1 cellular context compared by ENCODE assay signal in genomic region chr20:31608256-31608980, GRCh38.
TF ChIP-seq lines count a peak whose summit lies in the region.

No MANE protein-coding gene starts in this region.

TF ChIP-seq in K562, 482 proteins besides CTCF, POLR2A, EP300 and RAD21 (continued from another document and continues in another):
- TF ChIP-seq IRF1 (CRISPR knock-in tag; IDR thresholded peaks at IDR 0.05; ENCODE audit: borderline replicate concordance) (no peak), KAT2B (IDR thresholded peaks at IDR 0.05; ENCODE audit: low read depth, low read length) (no peak), ELK3 (CRISPR knock-in tag; IDR thresholded peaks at IDR 0.05) (no peak), WHSC1 (IDR thresholded peaks at IDR 0.05; ENCODE audit: low read length) (no peak), NELFE (IDR thresholded peaks at IDR 0.05; ENCODE audit: insufficient read depth, insufficient read length) (no peak), SMAD3 (CRISPR knock-in tag; conservative IDR thresholded peaks at IDR 0.05) (no peak), OTX1 (CRISPR knock-in tag; IDR thresholded peaks at IDR 0.05) (no peak), BRF1 (IDR thresholded peaks at IDR 0.05; ENCODE audit: borderline replicate concordance, extremely low read depth, insufficient read length) (no peak), KDM2B (CRISPR knock-in tag; IDR thresholded peaks at IDR 0.05) (no peak), ERF (CRISPR knock-in tag; IDR thresholded peaks at IDR 0.05) (no peak), SNRNP70 (optimal IDR thresholded peaks at IDR 0.05; ENCODE audit: low read depth, low read length) (no peak), ZNF280A (IDR thresholded peaks at IDR 0.05; ENCODE audit: low read depth, partially characterized antibody) (no peak), NUFIP1 (IDR thresholded peaks at IDR 0.05; ENCODE audit: partially characterized antibody) (no peak), VEZF1 (CRISPR knock-in tag; IDR thresholded peaks at IDR 0.05) (peak; percentile 91), TFAM (CRISPR knock-in tag; conservative IDR thresholded peaks at IDR 0.05) (no peak), PHF8 (IDR thresholded peaks at IDR 0.05; ENCODE audit: borderline replicate concordance, low read length) (peak; percentile 14; the same call in 1 of the 2 replicates), ILK (tag; IDR thresholded peaks at IDR 0.05; ENCODE audit: borderline replicate concordance, low read depth) (no peak), PHF21A (IDR thresholded peaks at IDR 0.05; ENCODE audit: borderline replicate concordance, low read depth) (no peak), ZBTB2 (IDR thresholded peaks at IDR 0.05) (no peak), ZNF184 (CRISPR knock-in tag; IDR thresholded peaks at IDR 0.05) (no peak), RFX7 (CRISPR knock-in tag; IDR thresholded peaks at IDR 0.05) (no peak), ADNP (tag; IDR thresholded peaks at IDR 0.05) (no peak), NCOA2 (IDR thresholded peaks at IDR 0.05; ENCODE audit: partially characterized antibody in 2 of 2) (no peak), ARNT (IDR thresholded peaks at IDR 0.05) (no peak), XRCC3 (IDR thresholded peaks at IDR 0.05) (no peak), ZBTB1 (CRISPR knock-in tag; IDR thresholded peaks at IDR 0.05; ENCODE audit: borderline replicate concordance, low read depth) (no peak), BHLHE40 (IDR thresholded peaks at IDR 0.05; ENCODE audit: low read length) (peak; percentile 53), TGIF2 (CRISPR knock-in tag; IDR thresholded peaks at IDR 0.05) (no peak), ZNF584 (CRISPR knock-in tag; IDR thresholded peaks at IDR 0.05; ENCODE audit: low read depth) (no peak), TBP (optimal IDR thresholded peaks at IDR 0.05; ENCODE audit: low read depth, low read length) (no peak), RBBP5 (IDR thresholded peaks at IDR 0.05; ENCODE audit: borderline replicate concordance, insufficient read depth, low read length, poor library complexity, severe bottlenecking) (peak; percentile 37), HMG20A (CRISPR knock-in tag; conservative IDR thresholded peaks at IDR 0.05) (no peak), KLF1 (tag; IDR thresholded peaks at IDR 0.05) (no peak), HDGF (IDR thresholded peaks at IDR 0.05) (no peak), ZNF551 (CRISPR knock-in tag; IDR thresholded peaks at IDR 0.05) (no peak), SP2 (IDR thresholded peaks at IDR 0.05; ENCODE audit: extremely low read depth, low read depth, low read length, poor library complexity, severe bottlenecking) (no peak)
- TF ChIP-seq, protein P1, sequence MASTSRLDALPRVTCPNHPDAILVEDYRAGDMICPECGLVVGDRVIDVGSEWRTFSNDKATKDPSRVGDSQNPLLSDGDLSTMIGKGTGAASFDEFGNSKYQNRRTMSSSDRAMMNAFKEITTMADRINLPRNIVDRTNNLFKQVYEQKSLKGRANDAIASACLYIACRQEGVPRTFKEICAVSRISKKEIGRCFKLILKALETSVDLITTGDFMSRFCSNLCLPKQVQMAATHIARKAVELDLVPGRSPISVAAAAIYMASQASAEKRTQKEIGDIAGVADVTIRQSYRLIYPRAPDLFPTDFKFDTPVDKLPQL (IDR thresholded peaks at IDR 0.05; ENCODE audit: extremely low read depth, insufficient read length): no peak
- TF ChIP-seq, protein P2, sequence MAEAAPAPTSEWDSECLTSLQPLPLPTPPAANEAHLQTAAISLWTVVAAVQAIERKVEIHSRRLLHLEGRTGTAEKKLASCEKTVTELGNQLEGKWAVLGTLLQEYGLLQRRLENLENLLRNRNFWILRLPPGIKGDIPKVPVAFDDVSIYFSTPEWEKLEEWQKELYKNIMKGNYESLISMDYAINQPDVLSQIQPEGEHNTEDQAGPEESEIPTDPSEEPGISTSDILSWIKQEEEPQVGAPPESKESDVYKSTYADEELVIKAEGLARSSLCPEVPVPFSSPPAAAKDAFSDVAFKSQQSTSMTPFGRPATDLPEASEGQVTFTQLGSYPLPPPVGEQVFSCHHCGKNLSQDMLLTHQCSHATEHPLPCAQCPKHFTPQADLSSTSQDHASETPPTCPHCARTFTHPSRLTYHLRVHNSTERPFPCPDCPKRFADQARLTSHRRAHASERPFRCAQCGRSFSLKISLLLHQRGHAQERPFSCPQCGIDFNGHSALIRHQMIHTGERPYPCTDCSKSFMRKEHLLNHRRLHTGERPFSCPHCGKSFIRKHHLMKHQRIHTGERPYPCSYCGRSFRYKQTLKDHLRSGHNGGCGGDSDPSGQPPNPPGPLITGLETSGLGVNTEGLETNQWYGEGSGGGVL (CRISPR knock-in tag; IDR thresholded peaks at IDR 0.05): no peak
- TF ChIP-seq, protein P3, sequence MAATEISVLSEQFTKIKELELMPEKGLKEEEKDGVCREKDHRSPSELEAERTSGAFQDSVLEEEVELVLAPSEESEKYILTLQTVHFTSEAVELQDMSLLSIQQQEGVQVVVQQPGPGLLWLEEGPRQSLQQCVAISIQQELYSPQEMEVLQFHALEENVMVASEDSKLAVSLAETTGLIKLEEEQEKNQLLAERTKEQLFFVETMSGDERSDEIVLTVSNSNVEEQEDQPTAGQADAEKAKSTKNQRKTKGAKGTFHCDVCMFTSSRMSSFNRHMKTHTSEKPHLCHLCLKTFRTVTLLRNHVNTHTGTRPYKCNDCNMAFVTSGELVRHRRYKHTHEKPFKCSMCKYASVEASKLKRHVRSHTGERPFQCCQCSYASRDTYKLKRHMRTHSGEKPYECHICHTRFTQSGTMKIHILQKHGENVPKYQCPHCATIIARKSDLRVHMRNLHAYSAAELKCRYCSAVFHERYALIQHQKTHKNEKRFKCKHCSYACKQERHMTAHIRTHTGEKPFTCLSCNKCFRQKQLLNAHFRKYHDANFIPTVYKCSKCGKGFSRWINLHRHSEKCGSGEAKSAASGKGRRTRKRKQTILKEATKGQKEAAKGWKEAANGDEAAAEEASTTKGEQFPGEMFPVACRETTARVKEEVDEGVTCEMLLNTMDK (IDR thresholded peaks at IDR 0.05; ENCODE audit: borderline replicate concordance, insufficient read depth, low read depth, low read length, poor library complexity, severe bottlenecking): no peak
- TF ChIP-seq, protein P4, sequence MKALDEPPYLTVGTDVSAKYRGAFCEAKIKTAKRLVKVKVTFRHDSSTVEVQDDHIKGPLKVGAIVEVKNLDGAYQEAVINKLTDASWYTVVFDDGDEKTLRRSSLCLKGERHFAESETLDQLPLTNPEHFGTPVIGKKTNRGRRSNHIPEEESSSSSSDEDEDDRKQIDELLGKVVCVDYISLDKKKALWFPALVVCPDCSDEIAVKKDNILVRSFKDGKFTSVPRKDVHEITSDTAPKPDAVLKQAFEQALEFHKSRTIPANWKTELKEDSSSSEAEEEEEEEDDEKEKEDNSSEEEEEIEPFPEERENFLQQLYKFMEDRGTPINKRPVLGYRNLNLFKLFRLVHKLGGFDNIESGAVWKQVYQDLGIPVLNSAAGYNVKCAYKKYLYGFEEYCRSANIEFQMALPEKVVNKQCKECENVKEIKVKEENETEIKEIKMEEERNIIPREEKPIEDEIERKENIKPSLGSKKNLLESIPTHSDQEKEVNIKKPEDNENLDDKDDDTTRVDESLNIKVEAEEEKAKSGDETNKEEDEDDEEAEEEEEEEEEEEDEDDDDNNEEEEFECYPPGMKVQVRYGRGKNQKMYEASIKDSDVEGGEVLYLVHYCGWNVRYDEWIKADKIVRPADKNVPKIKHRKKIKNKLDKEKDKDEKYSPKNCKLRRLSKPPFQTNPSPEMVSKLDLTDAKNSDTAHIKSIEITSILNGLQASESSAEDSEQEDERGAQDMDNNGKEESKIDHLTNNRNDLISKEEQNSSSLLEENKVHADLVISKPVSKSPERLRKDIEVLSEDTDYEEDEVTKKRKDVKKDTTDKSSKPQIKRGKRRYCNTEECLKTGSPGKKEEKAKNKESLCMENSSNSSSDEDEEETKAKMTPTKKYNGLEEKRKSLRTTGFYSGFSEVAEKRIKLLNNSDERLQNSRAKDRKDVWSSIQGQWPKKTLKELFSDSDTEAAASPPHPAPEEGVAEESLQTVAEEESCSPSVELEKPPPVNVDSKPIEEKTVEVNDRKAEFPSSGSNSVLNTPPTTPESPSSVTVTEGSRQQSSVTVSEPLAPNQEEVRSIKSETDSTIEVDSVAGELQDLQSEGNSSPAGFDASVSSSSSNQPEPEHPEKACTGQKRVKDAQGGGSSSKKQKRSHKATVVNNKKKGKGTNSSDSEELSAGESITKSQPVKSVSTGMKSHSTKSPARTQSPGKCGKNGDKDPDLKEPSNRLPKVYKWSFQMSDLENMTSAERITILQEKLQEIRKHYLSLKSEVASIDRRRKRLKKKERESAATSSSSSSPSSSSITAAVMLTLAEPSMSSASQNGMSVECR (CRISPR knock-in tag; IDR thresholded peaks at IDR 0.05): no peak
- TF ChIP-seq, protein P5, sequence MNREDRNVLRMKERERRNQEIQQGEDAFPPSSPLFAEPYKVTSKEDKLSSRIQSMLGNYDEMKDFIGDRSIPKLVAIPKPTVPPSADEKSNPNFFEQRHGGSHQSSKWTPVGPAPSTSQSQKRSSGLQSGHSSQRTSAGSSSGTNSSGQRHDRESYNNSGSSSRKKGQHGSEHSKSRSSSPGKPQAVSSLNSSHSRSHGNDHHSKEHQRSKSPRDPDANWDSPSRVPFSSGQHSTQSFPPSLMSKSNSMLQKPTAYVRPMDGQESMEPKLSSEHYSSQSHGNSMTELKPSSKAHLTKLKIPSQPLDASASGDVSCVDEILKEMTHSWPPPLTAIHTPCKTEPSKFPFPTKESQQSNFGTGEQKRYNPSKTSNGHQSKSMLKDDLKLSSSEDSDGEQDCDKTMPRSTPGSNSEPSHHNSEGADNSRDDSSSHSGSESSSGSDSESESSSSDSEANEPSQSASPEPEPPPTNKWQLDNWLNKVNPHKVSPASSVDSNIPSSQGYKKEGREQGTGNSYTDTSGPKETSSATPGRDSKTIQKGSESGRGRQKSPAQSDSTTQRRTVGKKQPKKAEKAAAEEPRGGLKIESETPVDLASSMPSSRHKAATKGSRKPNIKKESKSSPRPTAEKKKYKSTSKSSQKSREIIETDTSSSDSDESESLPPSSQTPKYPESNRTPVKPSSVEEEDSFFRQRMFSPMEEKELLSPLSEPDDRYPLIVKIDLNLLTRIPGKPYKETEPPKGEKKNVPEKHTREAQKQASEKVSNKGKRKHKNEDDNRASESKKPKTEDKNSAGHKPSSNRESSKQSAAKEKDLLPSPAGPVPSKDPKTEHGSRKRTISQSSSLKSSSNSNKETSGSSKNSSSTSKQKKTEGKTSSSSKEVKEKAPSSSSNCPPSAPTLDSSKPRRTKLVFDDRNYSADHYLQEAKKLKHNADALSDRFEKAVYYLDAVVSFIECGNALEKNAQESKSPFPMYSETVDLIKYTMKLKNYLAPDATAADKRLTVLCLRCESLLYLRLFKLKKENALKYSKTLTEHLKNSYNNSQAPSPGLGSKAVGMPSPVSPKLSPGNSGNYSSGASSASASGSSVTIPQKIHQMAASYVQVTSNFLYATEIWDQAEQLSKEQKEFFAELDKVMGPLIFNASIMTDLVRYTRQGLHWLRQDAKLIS (CRISPR knock-in tag; IDR thresholded peaks at IDR 0.05): no peak
- TF ChIP-seq, protein P6, sequence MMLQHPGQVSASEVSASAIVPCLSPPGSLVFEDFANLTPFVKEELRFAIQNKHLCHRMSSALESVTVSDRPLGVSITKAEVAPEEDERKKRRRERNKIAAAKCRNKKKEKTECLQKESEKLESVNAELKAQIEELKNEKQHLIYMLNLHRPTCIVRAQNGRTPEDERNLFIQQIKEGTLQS (IDR thresholded peaks at IDR 0.05): peak; percentile 35; the same call in 1 of the 2 replicates
- TF ChIP-seq, protein P6 (CRISPR knock-in tag; conservative IDR thresholded peaks at IDR 0.05): 0 out of 2 replicates have a peak, but pooled peaks have one; percentile 7
